ENCODE assay signal across 9 cellular contexts in genomic region chr17:77423589-77424451, GRCh38.
DNase-seq lines count a peak whose midpoint lies in the region; ATAC-seq and TF ChIP-seq lines count a peak whose summit lies in the region.
"Had no signal": no experiment of that assay in that cellular context is flagged by ENCODE, and none has a peak within 500 bp of the region (broad histone marks: within the 10 kb centered on the region; RNA-seq: fewer than 3 reads in every experiment).

No MANE protein-coding gene starts in this region.

- H3K27me3 ChIP-seq in AG04450 (ENCODE audit: control insufficient read depth, insufficient read depth, low read length) (no peaks in the 10 kb centered on the region), esophagus (ENCODE audit: control insufficient read depth in 1 of 2, insufficient read depth in 2 of 2, low read length in 2 of 2) (no peaks in the 10 kb centered on the region)

- TF ChIP-seq CTCF in AG04450 (IDR thresholded peaks at IDR 0.05; ENCODE audit: low read depth, low read length): no peak

- POLR2A ChIA-PET in AG04450 (lab: Yijun Ruan, JAX): interaction anchor here (0.6 to 2.7 kb wide), 17 partner anchors 10 to 302 kb away, joined by 3 to 15 read pairs (median 5); no protein-coding TSS in a partner anchor

- peaks cover 37 to 78% of the 10 kb centered on the region in 2 donors for H3K4me1 ChIP-seq in esophagus (ENCODE audit: control insufficient read depth in 2 of 2, insufficient read depth in 2 of 2, low read length in 1 of 2)

- H3K9me3 ChIP-seq in AG04450 (ENCODE audit: control insufficient read depth, insufficient read depth, low read length) (no peaks in the 10 kb centered on the region; the same call in 1 of the 2 replicates), esophagus (ENCODE audit: control insufficient read depth in 2 of 2, insufficient read depth in 1 of 2, low read depth in 1 of 2, low read length in 1 of 2) (no peaks in the 10 kb centered on the region)

- peak overlapping the region; percentile 97 for H3K27ac ChIP-seq in AG04450 (ENCODE audit: low read depth, low read length)
- peak overlapping the region; percentile 82 to 92 for H3K27ac ChIP-seq in esophagus (ENCODE audit: low read depth in 2 of 2, low read length in 1 of 2)

- 36 to 57% methylated on average over 31 of the region's 31 CpGs for WGBS in esophagus, 2 donors

- H3K36me3 ChIP-seq in esophagus (ENCODE audit: control insufficient read depth in 2 of 2, insufficient read depth in 2 of 2, low read length in 1 of 2): no peaks in the 10 kb centered on the region

- H3K4me3 ChIP-seq in AG04450 (ENCODE audit: low read depth, low read length) (peak overlapping the region; percentile 10; the same call in 1 of the 2 replicates), esophagus (ENCODE audit: low read depth in 1 of 2, low read length in 2 of 2) (no peak overlapping the region)
- H3K4me3 ChIP-seq: GM12878 had no signal

- CTCF ChIA-PET in AG04450 (lab: Charles Lee): interaction anchor here (0.5 to 2.2 kb wide), 5 partner anchors 12 to 93 kb away, joined by 3 to 7 read pairs (median 4); no protein-coding TSS in a partner anchor

- DNase-seq in AG04450 (ENCODE audit: low read depth, low spot score): peak; percentile 93
- peak; percentile 97 for DNase-seq in NCI-H446 treated with DMSO at 0.1 percent for 48 hours (lab: John Stamatoyannopoulos, UW)
- DNase-seq in myocyte (ENCODE audit: low read depth): peak; percentile 94
- no peak for DNase-seq in stimulated activated naive CD4-positive, alpha-beta T cell (lab: John Stamatoyannopoulos, UW)
- DNase-seq in stimulated activated CD4-positive, alpha-beta T cell treated with anti-CD3 and anti-CD28 coated beads, Interleukin-12 subunit alpha, Interleukin-12 subunit beta, amount 100 ng/mL, for 4 hours: no peak
- DNase-seq in DMS79 treated with DMSO at 0.1 percent for 48 hours (lab: John Stamatoyannopoulos, UW): no peak

- ATAC-seq in HG03135 (IDR thresholded peaks at IDR 0.05; ENCODE audit: unreplicated experiment): no peak
- ATAC-seq: GM12878 had no signal

Comparison
In these comparisons a context has a peak if more than half of its experiments do, and no peak if none do; other contexts are left out.
1. DNase-seq: peak in AG04450 (single experiment), NCI-H446 treated with DMSO at 0.1 percent for 48 hours (single experiment) and myocyte (single experiment); none in stimulated activated naive CD4-positive, alpha-beta T cell (0 of 6), stimulated activated CD4-positive, alpha-beta T cell treated with anti-CD3 and anti-CD28 coated beads, Interleukin-12 subunit alpha, Interleukin-12 subunit beta, amount 100 ng/mL, for 4 hours (single experiment) and DMS79 treated with DMSO at 0.1 percent for 48 hours (single experiment).